3 cellular contexts compared by ENCODE assay signal in the genomic region with DNA sequence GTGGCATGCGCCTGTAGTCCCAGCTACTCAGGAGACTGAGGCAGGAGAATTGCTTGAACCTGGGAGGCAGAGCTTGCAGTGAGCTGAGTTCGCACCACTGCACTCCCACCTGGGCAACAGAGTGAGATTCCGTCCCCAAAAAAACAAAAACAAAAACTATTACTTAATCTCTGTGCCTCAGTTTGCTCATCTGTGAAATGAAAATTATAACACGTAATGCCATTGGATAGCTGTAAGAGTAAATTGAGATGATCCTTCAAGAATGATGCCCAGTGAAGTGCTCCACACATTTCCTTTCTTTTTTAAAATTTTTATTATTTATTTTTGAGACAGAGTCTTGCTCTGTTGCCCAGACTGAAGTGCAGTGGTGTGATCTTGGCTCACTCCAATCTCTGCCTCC. TPM values are rescaled to one million over a fixed set of nuclear protein-coding genes. Genes with fewer than 3 reads are reported as not detected.
"Had no signal": no experiment of that assay in that cellular context is flagged by ENCODE, and none has a peak within 500 bp of the region (broad histone marks: within the 10 kb centered on the region; RNA-seq: fewer than 3 reads in every experiment).

No MANE protein-coding gene starts in this region.

RNA-seq across cellular contexts. Expression of gene TMEM145, which starts 26.8 kb away (rescaled TPM):
- total RNA-seq: LHCN-M2, M059J, MCF 10A had no signal

RNA-seq across cellular contexts. Expression of gene CNFN, which starts 50.2 kb away (rescaled TPM):
- total RNA-seq: LHCN-M2 had no signal
